ENCODE assay signal across 21 cellular contexts in the genomic region with DNA sequence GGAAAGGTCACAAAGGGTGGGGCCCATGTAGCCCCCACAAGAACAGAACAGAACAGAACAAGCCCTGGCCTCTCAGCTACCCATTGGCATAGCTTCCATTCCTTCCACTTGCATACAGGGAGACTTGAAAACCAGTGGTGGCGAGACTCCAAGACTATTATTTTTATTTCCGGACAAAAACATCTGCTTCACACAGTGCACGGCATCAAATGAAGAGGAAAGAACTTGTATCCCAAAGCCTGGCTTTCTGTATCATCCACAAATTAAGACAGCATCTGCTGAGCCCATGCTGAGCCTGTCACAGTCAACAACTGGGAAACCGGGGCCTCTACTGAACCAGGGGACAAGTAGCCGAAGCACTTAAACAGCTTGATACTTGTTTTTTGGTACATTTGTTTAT. TPM values are rescaled to one million over a fixed set of nuclear protein-coding genes. Genes with fewer than 3 reads are reported as not detected.
DNase-seq lines count a peak whose midpoint lies in the region; FAIRE-seq and TF ChIP-seq lines count a peak whose summit lies in the region.
"Had no signal": no experiment of that assay in that cellular context is flagged by ENCODE, and none has a peak within 500 bp of the region (broad histone marks: within the 10 kb centered on the region; RNA-seq: fewer than 3 reads in every experiment).

No MANE protein-coding gene starts in this region.

- TF ChIP-seq CTCF in ascending aorta (IDR thresholded peaks at IDR 0.05) (no peak), fibroblast of mammary gland (conservative IDR thresholded peaks at IDR 0.05; ENCODE audit: control insufficient read depth, insufficient read depth, low read depth, low read length) (no peak), lower leg skin (IDR thresholded peaks at IDR 0.05) (no peak)

- FAIRE-seq in HTR-8/SVneo (lab: Jason Lieb, UNC): no peak

- intact Hi-C loops in ascending aorta (cut with DNase I): no loop called here
- intact Hi-C loops in lower leg skin (cut with DNase I; ENCODE audit: low total_unique reads): no loop called here

- H3K4me3 ChIP-seq in ascending aorta: no peak overlapping the region
- H3K4me3 ChIP-seq in fibroblast of mammary gland (ENCODE audit: control insufficient read depth, low read depth, low read length): no peak overlapping the region
- no peak overlapping the region for H3K4me3 ChIP-seq in lower leg skin (ENCODE audit: low read depth, poor library complexity, severe bottlenecking)
- H3K4me3 ChIP-seq: cardiac muscle cell, dorsolateral prefrontal cortex, left ventricle myocardium inferior, prostate gland, transverse colon had no signal

- no peak for TF ChIP-seq POLR2A in lower leg skin (IDR thresholded peaks at IDR 0.05)

- 42 to 51% methylated on average over 5 of the region's 5 CpGs for WGBS in lower leg skin, 2 donors

- peak; percentile 55 for DNase-seq in GM04504 (ENCODE audit: low read depth)
- DNase-seq in ascending aorta (ENCODE audit: low spot score in 2 of 2): no peak
- DNase-seq in fibroblast of mammary gland (ENCODE audit: low read depth): peak; percentile 53
- peak; percentile 77 for DNase-seq in smooth muscle cell of the brain vasculature (ENCODE audit: low read depth, low spot score)
- DNase-seq in hippocampal formation (lab: John Stamatoyannopoulos, UW): no peak
- no peak for DNase-seq in lower leg skin (ENCODE audit: low spot score in 2 of 2)
- DNase-seq in HTR-8/SVneo (ENCODE audit: insufficient read length, low spot score): no peak
- DNase-seq: activated CD4-positive, alpha-beta T cell treated with anti-CD3 and anti-CD28 coated beads, Interleukin-2, amount 10 ng/mL, durations not matched to agents 24 days and 14 days; activated CD8-positive, alpha-beta memory T cell treated with anti-CD3 and anti-CD28 coated beads, Interleukin-2, amount 50 U/mL, for 4 hours; activated naive CD8-positive, alpha-beta T cell treated with anti-CD3 and anti-CD28 coated beads, Interleukin-2, amount 10 ng/mL, durations not matched to agents 7 days and 5 days; dorsolateral prefrontal cortex; left ventricle myocardium inferior; MM.1S; NCI-H774; PC-3; stimulated activated naive CD4-positive, alpha-beta T cell treated with Interleukin-2 at 50 U/mL for 16 hours; T-helper 1 cell; transverse colon had no signal

- peak overlapping the region; percentile 10 to 52 for H3K27ac ChIP-seq in ascending aorta
- H3K27ac ChIP-seq: cardiac muscle cell, dorsolateral prefrontal cortex, left ventricle myocardium inferior, prostate gland, transverse colon had no signal

- H3K36me3 ChIP-seq in ascending aorta: no peaks in the 10 kb centered on the region
- H3K36me3 ChIP-seq: cardiac muscle cell, left ventricle myocardium inferior, prostate gland, transverse colon had no signal

- H3K9me3 ChIP-seq in ascending aorta: no peaks in the 10 kb centered on the region
- H3K9me3 ChIP-seq: left ventricle myocardium inferior, prostate gland, transverse colon had no signal

- no peaks in the 10 kb centered on the region for H3K4me1 ChIP-seq in ascending aorta
- H3K4me1 ChIP-seq: prostate gland had no signal

- H3K27me3 ChIP-seq in ascending aorta: no peaks in the 10 kb centered on the region
- H3K27me3 ChIP-seq: cardiac muscle cell, dorsolateral prefrontal cortex, transverse colon had no signal

RNA-seq across cellular contexts. Expression of gene CLEC3B, which starts 56.0 kb away (rescaled TPM):
- total RNA-seq in ascending aorta (130 TPM), lower leg skin (100 to 1,000 TPM in 1 of 4 donors, 10 to 100 TPM in 3; 15.0 to 113 (median 29.8) TPM)
- total RNA-seq: activated CD4-positive, alpha-beta T cell treated with anti-CD3 and anti-CD28 coated beads, Interleukin-2, amount 10 ng/mL, durations not matched to agents 24 days and 14 days; B cell had no signal

Comparison
In these comparisons a context has a peak if more than half of its experiments do, and no peak if none do; other contexts are left out.
1. DNase-seq: peak in GM04504 (single experiment), fibroblast of mammary gland (single experiment) and smooth muscle cell of the brain vasculature (single experiment); none in ascending aorta (0 of 2), hippocampal formation (0 of 2), lower leg skin (0 of 2) and HTR-8/SVneo (single experiment).